Comparison of ENCODE assay signal across 13 cellular contexts in the genomic region with DNA sequence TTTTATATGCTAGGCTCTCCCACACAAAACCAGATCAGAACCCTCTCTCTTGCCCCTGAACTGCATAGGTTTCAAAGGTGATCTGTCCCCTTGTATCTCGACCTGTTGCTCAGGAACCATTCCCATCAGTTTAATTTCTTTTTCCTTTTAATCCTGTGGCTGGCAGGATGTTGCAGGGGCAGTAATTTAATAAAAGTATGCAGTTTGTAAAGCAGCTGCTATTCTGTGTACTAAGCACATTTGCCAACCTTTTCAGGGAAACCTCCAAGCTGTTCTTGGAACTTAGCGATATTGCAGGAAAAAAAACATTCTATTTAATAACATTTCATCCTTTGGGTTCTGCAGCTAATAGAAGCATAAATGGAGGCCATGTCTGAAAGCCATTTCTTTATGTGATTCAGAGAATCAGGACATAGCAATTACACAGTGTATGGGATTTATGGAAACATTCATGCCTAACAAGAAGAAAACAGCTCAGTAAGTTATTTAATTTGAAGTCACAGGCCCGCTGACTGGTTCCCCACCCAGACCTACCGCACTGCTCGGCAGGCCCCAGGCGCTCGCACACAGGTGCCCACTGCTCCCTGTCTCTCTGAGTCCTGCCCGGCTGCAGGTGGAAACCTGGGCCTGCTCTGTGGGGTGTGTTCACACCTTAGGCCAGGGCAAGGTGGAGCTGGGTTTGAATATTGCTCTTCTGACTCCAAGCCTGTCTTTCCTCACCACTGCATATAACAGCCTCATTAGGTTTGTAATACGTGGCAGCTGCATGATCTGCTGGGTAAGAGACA.
DNase-seq lines count a peak whose midpoint lies in the region; ATAC-seq and TF ChIP-seq lines count a peak whose summit lies in the region.
"Had no signal": no experiment of that assay in that cellular context is flagged by ENCODE, and none has a peak within 500 bp of the region (broad histone marks: within the 10 kb centered on the region; RNA-seq: fewer than 3 reads in every experiment).

No MANE protein-coding gene starts in this region.

- no peaks in the 10 kb centered on the region for H3K36me3 ChIP-seq in DND-41 (ENCODE audit: insufficient read depth, low read length)
- H3K36me3 ChIP-seq in hepatocyte (replicated peaks; ENCODE audit: insufficient read depth, low read depth): no peaks in the 10 kb centered on the region
- no peaks in the 10 kb centered on the region for H3K36me3 ChIP-seq in prostate gland

- no peaks in the 10 kb centered on the region for H3K9me2 ChIP-seq in hepatocyte (replicated peaks; ENCODE audit: insufficient read depth)

- H3K27ac Mint-ChIP-seq in brain (peak overlapping the region; percentile 58 to 94 (median 88)), neural crest cell (ENCODE audit: unreplicated experiment) (peak overlapping the region; percentile 11)
- no peak overlapping the region for H3K27ac Mint-ChIP-seq in activated CD8-positive, alpha-beta T cell treated with anti-CD3 and anti-CD28 coated beads for 36 hours
- H3K27ac Mint-ChIP-seq: B cell had no signal

- H3K4me2 ChIP-seq in DND-41 (ENCODE audit: insufficient read depth, low read length) (0 out of 2 replicates have a peak overlapping the region, but pooled peaks have one; percentile 17), hepatocyte (no peak overlapping the region)

- H3K27me3 ChIP-seq in DND-41 (ENCODE audit: insufficient read depth, low read length, poor library complexity): no peaks in the 10 kb centered on the region
- no peaks in the 10 kb centered on the region for H3K27me3 ChIP-seq in hepatocyte
- H3K27me3 ChIP-seq in prostate gland (replicated peaks; ENCODE audit: insufficient read depth): no peaks in the 10 kb centered on the region

- H3K9me3 ChIP-seq in DND-41 (ENCODE audit: insufficient read depth, low read length, severe bottlenecking) (no peaks in the 10 kb centered on the region), hepatocyte (ENCODE audit: low read depth) (no peaks in the 10 kb centered on the region), prostate gland (no peaks in the 10 kb centered on the region)

- H3K79me2 ChIP-seq in DND-41 (ENCODE audit: insufficient read depth, low read length): 0 out of 2 replicates have a peak, but pooled peaks cover 4% of the 10 kb centered on the region
- peaks cover 12% of the 10 kb centered on the region for H3K79me2 ChIP-seq in hepatocyte

- H3K9me3 Mint-ChIP-seq in brain (no peaks in the 10 kb centered on the region), neural crest cell (no peaks in the 10 kb centered on the region)
- H3K9me3 Mint-ChIP-seq in activated CD8-positive, alpha-beta T cell treated with anti-CD3 and anti-CD28 coated beads for 36 hours: no peaks in the 10 kb centered on the region

- H2AFZ ChIP-seq in DND-41 (ENCODE audit: low read depth, low read length) (no peak overlapping the region), hepatocyte (no peak overlapping the region)

- H3K4me1 Mint-ChIP-seq in brain (peaks cover 100% of the 10 kb centered on the region), neural crest cell (peaks cover 38% of the 10 kb centered on the region)
- H3K4me1 Mint-ChIP-seq in activated CD8-positive, alpha-beta T cell treated with anti-CD3 and anti-CD28 coated beads for 36 hours (ENCODE audit: low read depth): peaks cover 33% of the 10 kb centered on the region

- peaks cover 77% of the 10 kb centered on the region for H3K4me1 ChIP-seq in DND-41 (ENCODE audit: insufficient read depth, low read length)
- H3K4me1 ChIP-seq in hepatocyte (ENCODE audit: insufficient read depth): peaks cover 33% of the 10 kb centered on the region
- H3K4me1 ChIP-seq in prostate gland (replicated peaks): peaks cover 12% of the 10 kb centered on the region

- 89% methylated on average over 9 of the region's 9 CpGs for WGBS in hepatocyte (ENCODE audit: low lambda C conversion rate, missing lambda C conversion rate)
- WGBS in prostate gland: 73% methylated on average over 9 of the region's 9 CpGs

- CTCF ChIA-PET in activated CD8-positive, alpha-beta T cell treated with anti-CD3 and anti-CD28 coated beads for 36 hours (lab: Charles Lee): interaction anchor here (1.7 to 6.2 kb wide), 2 partner anchors 202 to 211 kb away, joined by 4 to 67 read pairs; no protein-coding TSS in a partner anchor

- ATAC-seq in DND-41 (ENCODE audit: insufficient read depth, low read depth) (peak; percentile 12), HG02763 (IDR thresholded peaks at IDR 0.05; ENCODE audit: unreplicated experiment) (no peak)
- ATAC-seq in activated CD8-positive, alpha-beta T cell treated with anti-CD3 and anti-CD28 coated beads for 36 hours: no peak

- TF ChIP-seq POLR2A in prostate gland (IDR thresholded peaks at IDR 0.05): no peak

- H3K4me3 Mint-ChIP-seq in brain (peak overlapping the region; percentile 8 to 46 (median 40)), neural crest cell (no peak overlapping the region)
- H3K4me3 Mint-ChIP-seq in activated CD8-positive, alpha-beta T cell treated with anti-CD3 and anti-CD28 coated beads for 36 hours: no peak overlapping the region
- H3K4me3 Mint-ChIP-seq: B cell had no signal

- no peak overlapping the region for H3K4me3 ChIP-seq in DND-41 (ENCODE audit: low read depth in 1 of 2, low read length in 2 of 2)
- H3K4me3 ChIP-seq in hepatocyte: no peak overlapping the region
- no peak overlapping the region for H3K4me3 ChIP-seq in prostate gland

- no peaks in the 10 kb centered on the region for H4K20me1 ChIP-seq in DND-41 (ENCODE audit: insufficient read depth, low read length)
- no peaks in the 10 kb centered on the region for H4K20me1 ChIP-seq in hepatocyte (ENCODE audit: insufficient read depth, poor library complexity, severe bottlenecking)

- H3K27ac ChIP-seq in DND-41 (ENCODE audit: low read length) (peak overlapping the region; percentile 71), hepatocyte (no peak overlapping the region), prostate gland (no peak overlapping the region)

- H3K36me3 Mint-ChIP-seq in brain: no peaks in the 10 kb centered on the region
- no peaks in the 10 kb centered on the region for H3K36me3 Mint-ChIP-seq in neural crest cell (ENCODE audit: low read depth)
- H3K36me3 Mint-ChIP-seq in activated CD8-positive, alpha-beta T cell treated with anti-CD3 and anti-CD28 coated beads for 36 hours (ENCODE audit: low read depth): no peaks in the 10 kb centered on the region

- H3K9ac ChIP-seq in DND-41 (ENCODE audit: low read depth, low read length): peak overlapping the region; percentile 32

- H3K27me3 Mint-ChIP-seq in brain (no peaks in the 10 kb centered on the region), neural crest cell (ENCODE audit: low read depth) (no peaks in the 10 kb centered on the region)
- no peaks in the 10 kb centered on the region for H3K27me3 Mint-ChIP-seq in activated CD8-positive, alpha-beta T cell treated with anti-CD3 and anti-CD28 coated beads for 36 hours
- H3K27me3 Mint-ChIP-seq: B cell had no signal

- TF ChIP-seq CTCF in DND-41 (IDR thresholded peaks at IDR 0.05; ENCODE audit: borderline replicate concordance, extremely low read depth, low read length, poor library complexity, severe bottlenecking) (no peak), brain (conservative IDR thresholded peaks at IDR 0.05) (no peak), neural crest cell (conservative IDR thresholded peaks at IDR 0.05) (no peak), hepatocyte (IDR thresholded peaks at IDR 0.05; ENCODE audit: poor library complexity) (no peak), prostate gland (IDR thresholded peaks at IDR 0.05) (no peak)
- TF ChIP-seq CTCF in activated CD8-positive, alpha-beta T cell treated with anti-CD3 and anti-CD28 coated beads for 36 hours (IDR thresholded peaks at IDR 0.05): no peak

- POLR2A ChIA-PET in activated CD8-positive, alpha-beta T cell treated with anti-CD3 and anti-CD28 coated beads for 36 hours (lab: Charles Lee): interaction anchor here (0.5 kb wide), 1 partner anchor 687 kb away, joined by 4 read pairs; no protein-coding TSS in a partner anchor

- DNase-seq in DND-41: peak; percentile 47
- DNase-seq in NCI-H1694 (lab: John Stamatoyannopoulos, UW): peak; percentile 36
- DNase-seq in neural crest cell (ENCODE audit: low read depth, low spot score): no peak
- no peak for DNase-seq in hepatocyte (ENCODE audit: low spot score)
- DNase-seq in activated CD8-positive, alpha-beta T cell treated with anti-CD3 and anti-CD28 coated beads for 36 hours: no peak
- no peak for DNase-seq in prostate gland (ENCODE audit: low spot score)
- DNase-seq: ACHN, DMS 273 treated with DMSO at 0.1 percent for 48 hours, NCI-H446, SHP77 treated with DMSO at 0.1 percent for 48 hours had no signal

- intact Hi-C loops in activated CD8-positive, alpha-beta T cell treated with anti-CD3 and anti-CD28 coated beads for 36 hours (cut with micrococcal nuclease): loop anchor here (5.0 kb wide), 1 partner anchor 205 kb away; no protein-coding TSS in a partner anchor
- intact Hi-C loops in prostate gland (cut with DNase I): loop anchor here (10.0 kb wide), 1 partner anchor 1182 kb away; no protein-coding TSS in a partner anchor

Comparison
In these comparisons a context has a peak if more than half of its experiments do, and no peak if none do; other contexts are left out.
1. DNase-seq: peak in DND-41 (single experiment) and NCI-H1694 (single experiment); none in neural crest cell (single experiment), hepatocyte (single experiment), activated CD8-positive, alpha-beta T cell treated with anti-CD3 and anti-CD28 coated beads for 36 hours (single experiment) and prostate gland (single experiment).
2. H3K4me3 Mint-ChIP-seq: peak in brain (5 of 5); none in neural crest cell (single experiment) and activated CD8-positive, alpha-beta T cell treated with anti-CD3 and anti-CD28 coated beads for 36 hours (single experiment).